In the genomic region with DNA sequence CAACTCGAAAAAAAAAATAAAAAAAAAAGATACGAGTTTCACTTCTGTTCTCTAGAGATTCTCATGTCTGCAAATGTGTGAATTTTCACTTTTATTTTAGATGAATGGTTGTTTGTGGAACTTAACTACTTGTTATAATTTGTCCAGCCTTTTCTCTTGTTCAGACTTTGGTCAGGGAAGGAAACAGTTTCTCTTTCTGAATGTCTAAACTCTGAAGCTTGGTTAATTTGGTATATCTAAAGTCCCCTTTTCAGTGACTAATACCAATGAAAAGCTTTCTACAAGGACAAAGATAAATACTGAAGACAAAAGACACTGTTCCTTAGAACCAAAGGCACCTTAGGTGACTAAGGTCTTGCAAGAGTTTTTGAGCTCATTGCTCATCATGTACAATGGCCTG, we compare ENCODE assay signal across 27 cellular contexts.
DNase-seq lines count a peak whose midpoint lies in the region; ATAC-seq and TF ChIP-seq lines count a peak whose summit lies in the region.
"Had no signal": no experiment of that assay in that cellular context is flagged by ENCODE, and none has a peak within 500 bp of the region (broad histone marks: within the 10 kb centered on the region; RNA-seq: fewer than 3 reads in every experiment).

No MANE protein-coding gene starts in this region.

- H3K27me3 Mint-ChIP-seq in stimulated activated naive CD8-positive, alpha-beta T cell treated with anti-CD3 and anti-CD28 coated beads, Interleukin-15, amount 100 ng/mL, for 72 hours, result peaks cover 7% of the 10 kb centered on the region

- no peak for TF ChIP-seq CTCF in uterus (IDR thresholded peaks at IDR 0.05)

- H3K27ac ChIP-seq in uterus, result no peak overlapping the region
- H3K27ac ChIP-seq: adrenal gland; BLaER1 treated with 17β-estradiol and CSF1 and Interleukin-3, amounts not matched to agents 10 nM and 100 nM; epithelial cell of prostate; heart left ventricle; prostate gland; RWPE1; sigmoid colon; thyroid gland had no signal

- no peaks in the 10 kb centered on the region for H3K36me3 ChIP-seq in uterus
- H3K36me3 ChIP-seq: adrenal gland; BLaER1 treated with 17β-estradiol and CSF1 and Interleukin-3, amounts not matched to agents 10 nM and 100 nM; heart left ventricle; prostate gland; sigmoid colon; thyroid gland had no signal

- H3K4me1 ChIP-seq in uterus, result no peaks in the 10 kb centered on the region
- H3K4me1 ChIP-seq: adrenal gland; BLaER1 treated with 17β-estradiol and CSF1 and Interleukin-3, amounts not matched to agents 10 nM and 100 nM; Caco-2; heart left ventricle; prostate gland; sigmoid colon; thyroid gland had no signal

- H3K27me3 ChIP-seq in uterus, result no peaks in the 10 kb centered on the region
- H3K27me3 ChIP-seq: adrenal gland; BLaER1 treated with 17β-estradiol and CSF1 and Interleukin-3, amounts not matched to agents 10 nM and 100 nM; heart left ventricle; sigmoid colon; thyroid gland had no signal

- H3K9me3 ChIP-seq in uterus, result no peaks in the 10 kb centered on the region
- H3K9me3 ChIP-seq: adrenal gland; BLaER1 treated with 17β-estradiol and CSF1 and Interleukin-3, amounts not matched to agents 10 nM and 100 nM; Caco-2; heart left ventricle; prostate gland; sigmoid colon; SK-N-SH; thyroid gland had no signal

- no peaks in the 10 kb centered on the region for H3K4me1 Mint-ChIP-seq in stimulated activated naive CD8-positive, alpha-beta T cell treated with anti-CD3 and anti-CD28 coated beads, Interleukin-15, amount 100 ng/mL, for 72 hours
- H3K4me1 Mint-ChIP-seq: neural crest cell, T-helper 17 cell had no signal

- ATAC-seq in GM18499 (IDR thresholded peaks at IDR 0.05; ENCODE audit: insufficient read depth, unreplicated experiment), result peak; percentile 91
- ATAC-seq in GM19463 (IDR thresholded peaks at IDR 0.05; ENCODE audit: unreplicated experiment), result peak; percentile 81
- ATAC-seq in HG03064 (IDR thresholded peaks at IDR 0.05; ENCODE audit: low read depth, unreplicated experiment), result peak; percentile 64
- no peak for ATAC-seq in stimulated activated naive CD8-positive, alpha-beta T cell treated with anti-CD3 and anti-CD28 coated beads, Interleukin-15, amount 100 ng/mL, for 72 hours
- ATAC-seq: activated T-cell treated with anti-CD3 and anti-CD28 coated beads, Interleukin-2, amount 50 U/mL, for 4 hours; heart left ventricle; T-helper 17 cell had no signal

- intact Hi-C loops in uterus (cut with DNase I; ENCODE audit: low total_unique reads), result no loop called here

- no peaks in the 10 kb centered on the region for H3K9me3 Mint-ChIP-seq in stimulated activated naive CD8-positive, alpha-beta T cell treated with anti-CD3 and anti-CD28 coated beads, Interleukin-15, amount 100 ng/mL, for 72 hours
- H3K9me3 Mint-ChIP-seq: activated T-cell treated with anti-CD3 and anti-CD28 coated beads, Interleukin-2, amount 50 U/mL, for 4 hours; neural crest cell had no signal

- peak; percentile 44 for DNase-seq in NOMO-1 treated with dmso at 0.1 percent for 144 hours (lab: John Stamatoyannopoulos, UW; ENCODE audit: unreplicated experiment)
- DNase-seq in uterus, result no peak
- no peak for DNase-seq in globus pallidus (ENCODE audit: low spot score)
- DNase-seq in NCI-H2081 treated with DMSO at 0.1 percent for 48 hours (lab: John Stamatoyannopoulos, UW), result no peak
- no peak for DNase-seq in stimulated activated naive CD8-positive, alpha-beta T cell treated with anti-CD3 and anti-CD28 coated beads, Interleukin-15, amount 100 ng/mL, for 72 hours
- DNase-seq: activated CD4-positive, alpha-beta T cell treated with anti-CD3 and anti-CD28 coated beads for 48 hours; activated naive CD4-positive, alpha-beta T cell; activated T-cell treated with anti-CD3 and anti-CD28 coated beads, Interleukin-2, amount 50 U/mL, for 4 hours; adrenal gland; Caco-2; DND-41; heart left ventricle; NCI-H1436 treated with DMSO at 0.1 percent for 48 hours; NCI-H524; sigmoid colon; SK-N-SH; T-helper 17 cell; thyroid gland had no signal

- no peak for TF ChIP-seq POLR2A in uterus (IDR thresholded peaks at IDR 0.05)

- H3K27ac Mint-ChIP-seq in stimulated activated naive CD8-positive, alpha-beta T cell treated with anti-CD3 and anti-CD28 coated beads, Interleukin-15, amount 100 ng/mL, for 72 hours, result no peak overlapping the region
- H3K27ac Mint-ChIP-seq: stimulated activated naive CD8-positive, alpha-beta T cell treated with anti-CD3 and anti-CD28 coated beads, Interleukin-15, Interleukin-2, amounts not matched to agents 100 ng/mL and 50 ng/mL, for 24 hours; T-helper 17 cell had no signal

- no peak overlapping the region for H3K4me3 ChIP-seq in uterus
- H3K4me3 ChIP-seq: adrenal gland; BLaER1 treated with 17β-estradiol and CSF1 and Interleukin-3, amounts not matched to agents 10 nM and 100 nM; heart left ventricle; prostate gland; sigmoid colon; thyroid gland had no signal

- H3K4me3 Mint-ChIP-seq in stimulated activated naive CD8-positive, alpha-beta T cell treated with anti-CD3 and anti-CD28 coated beads, Interleukin-15, amount 100 ng/mL, for 72 hours, result no peak overlapping the region
- H3K4me3 Mint-ChIP-seq: activated T-cell treated with anti-CD3 and anti-CD28 coated beads, Interleukin-2, amount 50 U/mL, for 4 hours; neural crest cell; stimulated activated naive CD8-positive, alpha-beta T cell treated with anti-CD3 and anti-CD28 coated beads, Interleukin-15, Interleukin-2, amounts not matched to agents 100 ng/mL and 50 ng/mL, for 24 hours; T-helper 17 cell had no signal
